Comparison of ENCODE assay signal across 2 cellular contexts in genomic region chr1:208135354-208135753, GRCh38.
A peak's percentile ranks its signal among the peaks of the same experiment; 100 is the strongest.
TF ChIP-seq lines count a peak whose summit lies in the region.

No MANE protein-coding gene starts in this region.

TF ChIP-seq in HepG2, 621 proteins besides CTCF, POLR2A, EP300 and RAD21 (continued from another document and continues in another):
- TF ChIP-seq ZNF609 (CRISPR knock-in tag; IDR thresholded peaks at IDR 0.05; ENCODE audit: borderline replicate concordance) (no peak), CEBPG (CRISPR knock-in tag; IDR thresholded peaks at IDR 0.05) (peak; percentile 93), ESRRA (CRISPR knock-in tag; IDR thresholded peaks at IDR 0.05; ENCODE audit: low read depth) (0 out of 2 replicates have a peak, but pooled peaks have one; percentile 24), PITX1 (CRISPR knock-in tag; IDR thresholded peaks at IDR 0.05) (peak; percentile 35; the same call in 1 of the 2 replicates), SRSF9 (IDR thresholded peaks at IDR 0.05; ENCODE audit: borderline replicate concordance, insufficient read depth, low read depth, low read length, poor library complexity, severe bottlenecking) (no peak), SOX6 (IDR thresholded peaks at IDR 0.05) (no peak), SOX6 (CRISPR knock-in tag; IDR thresholded peaks at IDR 0.05) (peak; percentile 52), SOX13 (IDR thresholded peaks at IDR 0.05) (no peak), SOX13 (CRISPR knock-in tag; conservative IDR thresholded peaks at IDR 0.05 in 1 of 2, IDR thresholded peaks at IDR 0.05 in 1 of 2) (peak in 1 of 2 experiments; percentile 47; a peak in 1 of 4 replicates), UBTF (CRISPR knock-in tag; IDR thresholded peaks at IDR 0.05) (0 out of 2 replicates have a peak, but pooled peaks have one; percentile 33), HDAC2 (CRISPR knock-in tag; IDR thresholded peaks at IDR 0.05) (peak; percentile 53; the same call in 1 of the 2 replicates), HCFC1 (IDR thresholded peaks at IDR 0.05; ENCODE audit: low read depth, low read length) (no peak), ATF4 (CRISPR knock-in tag; IDR thresholded peaks at IDR 0.05) (peak in 1 of 2 experiments; percentile 44; a peak in 1 of 4 replicates), ZNF292 (CRISPR knock-in tag; IDR thresholded peaks at IDR 0.05; ENCODE audit: borderline replicate concordance, low read depth) (peak; percentile 76; the same call in 1 of the 2 replicates), SALL1 (CRISPR knock-in tag; IDR thresholded peaks at IDR 0.05) (peak; percentile 14; the same call in 1 of the 2 replicates), TRIM24 (CRISPR knock-in tag; IDR thresholded peaks at IDR 0.05) (no peak), ZNF121 (CRISPR knock-in tag; IDR thresholded peaks at IDR 0.05) (no peak), FOXC1 (CRISPR knock-in tag; IDR thresholded peaks at IDR 0.05; ENCODE audit: borderline replicate concordance) (no peak), FOSL2 (CRISPR knock-in tag; IDR thresholded peaks at IDR 0.05) (peak; percentile 63; the same call in 1 of the 2 replicates), TMF1 (CRISPR knock-in tag; IDR thresholded peaks at IDR 0.05; ENCODE audit: low read depth) (no peak)

TF ChIP-seq in GM23338, 12 proteins besides CTCF, POLR2A, EP300 and RAD21 (continued from another document):
- no peak for TF ChIP-seq ZNF462 (CRISPR knock-in tag; IDR thresholded peaks at IDR 0.05)
- no peak for TF ChIP-seq STAT1 (IDR thresholded peaks at IDR 0.05; ENCODE audit: unreplicated experiment)
- TF ChIP-seq ZNF114 (CRISPR knock-in tag; IDR thresholded peaks at IDR 0.05) = no peak
- no peak for TF ChIP-seq ETS1 (IDR thresholded peaks at IDR 0.05)
- TF ChIP-seq CREB1 (CRISPR knock-in tag; IDR thresholded peaks at IDR 0.05; ENCODE audit: low read depth) = no peak
- no peak for TF ChIP-seq JUNB (IDR thresholded peaks at IDR 0.05; ENCODE audit: unreplicated experiment)
- TF ChIP-seq ZNF331 (CRISPR knock-in tag; IDR thresholded peaks at IDR 0.05; ENCODE audit: low read depth) = no peak
- no peak for TF ChIP-seq NANOG (IDR thresholded peaks at IDR 0.05; ENCODE audit: borderline replicate concordance)
